ENCODE assay signal across 29 cellular contexts in the genomic region with DNA sequence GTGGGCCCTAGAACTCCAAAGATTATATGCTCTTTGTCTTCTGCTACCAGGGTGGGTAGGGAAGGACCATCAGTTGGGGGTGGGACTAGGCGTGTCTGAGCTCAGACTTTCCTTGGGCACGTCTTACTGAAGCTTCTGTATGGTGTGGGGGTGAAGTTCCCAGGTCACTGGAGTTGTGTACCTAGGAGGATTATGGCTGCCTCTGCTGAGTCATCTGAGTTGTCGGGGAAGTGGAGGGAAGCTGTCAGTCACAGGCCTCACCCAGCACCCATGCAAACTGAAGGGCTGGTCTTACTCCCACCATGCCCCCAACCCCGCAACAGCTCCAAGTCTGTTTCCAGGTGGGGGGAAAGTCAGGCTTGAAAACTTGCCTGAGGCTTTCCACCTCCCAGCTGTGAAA.
"Had no signal": no experiment of that assay in that cellular context is flagged by ENCODE, and none has a peak within 500 bp of the region (broad histone marks: within the 10 kb centered on the region; RNA-seq: fewer than 3 reads in every experiment).

No MANE protein-coding gene starts in this region.

- H3K79me2 ChIP-seq: hepatocyte had no signal

- H3K4me2 ChIP-seq: hepatocyte had no signal

- DNase-seq: colonic mucosa; cortex of kidney; dermis blood vessel endothelial cell; dorsolateral prefrontal cortex; effector CD4-positive, alpha-beta T cell; effector CD8-positive, alpha-beta T cell; effector memory CD4-positive, alpha-beta T cell; effector memory CD8-positive, alpha-beta T cell; endodermal cell; erythroblast; esophagus squamous epithelium; foreskin fibroblast; foreskin keratinocyte; foreskin melanocyte; gastrocnemius medialis; glutamatergic neuron; head of caudate nucleus; heart left ventricle; heart right ventricle had no signal

- H3K4me3 ChIP-seq: colonic mucosa, coronary artery, dorsolateral prefrontal cortex, esophagus muscularis mucosa, esophagus squamous epithelium, gastrocnemius medialis, gastroesophageal sphincter, heart left ventricle, heart right ventricle, hepatocyte had no signal

- H3K27me3 ChIP-seq: colonic mucosa, dorsolateral prefrontal cortex, esophagus muscularis mucosa, esophagus squamous epithelium, foreskin keratinocyte, gastrocnemius medialis, heart right ventricle, hepatocyte had no signal

- H2AFZ ChIP-seq: hepatocyte had no signal

- H3K9me3 ChIP-seq: colonic mucosa, esophagus squamous epithelium, gastrocnemius medialis had no signal

- H3K4me1 ChIP-seq: colonic mucosa, esophagus muscularis mucosa, esophagus squamous epithelium, foreskin keratinocyte, gastrocnemius medialis, gastroesophageal sphincter, heart left ventricle, heart right ventricle had no signal

- FAIRE-seq: colon, endometrium, endothelial cell of umbilical vein, frontal cortex had no signal

- H3K27ac ChIP-seq: colonic mucosa, coronary artery, dorsolateral prefrontal cortex, epithelial cell of prostate, esophagus muscularis mucosa, esophagus squamous epithelium, foreskin keratinocyte, gastrocnemius medialis, gastroesophageal sphincter, heart left ventricle, heart right ventricle, hepatocyte had no signal

- ATAC-seq: effector memory CD8-positive, alpha-beta T cell; esophagus mucosa; foreskin keratinocyte; gastrocnemius medialis; gastroesophageal sphincter; heart left ventricle; heart right ventricle had no signal

- H3K36me3 ChIP-seq: colonic mucosa, esophagus muscularis mucosa, esophagus squamous epithelium, gastrocnemius medialis, gastroesophageal sphincter, heart left ventricle, heart right ventricle had no signal
